ENCODE assay signal across 2 cellular contexts in the genomic region with DNA sequence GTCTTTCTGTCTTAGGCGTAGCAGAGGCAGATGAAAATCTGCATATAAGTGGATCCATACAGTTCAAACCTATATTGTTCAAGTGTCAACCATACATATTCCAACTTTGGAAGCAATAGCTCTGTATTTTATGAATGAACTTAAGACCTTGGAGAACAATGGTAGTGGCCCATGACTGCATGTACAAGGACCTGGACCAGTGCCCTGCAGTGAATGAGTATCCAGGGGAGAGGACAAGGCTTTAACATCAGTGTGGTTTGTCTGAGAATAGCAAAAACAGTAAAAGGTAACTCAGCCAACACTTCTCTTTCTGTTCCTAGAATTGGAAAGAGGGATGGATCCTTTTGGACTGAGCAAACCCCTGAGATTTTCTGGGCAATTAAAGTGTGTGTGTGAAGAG.
TF ChIP-seq lines count a peak whose summit lies in the region.

No MANE protein-coding gene starts in this region.

TF ChIP-seq in GM12878, 131 proteins besides CTCF, POLR2A, EP300 and RAD21 (continued from another document):
- TF ChIP-seq, protein P1, sequence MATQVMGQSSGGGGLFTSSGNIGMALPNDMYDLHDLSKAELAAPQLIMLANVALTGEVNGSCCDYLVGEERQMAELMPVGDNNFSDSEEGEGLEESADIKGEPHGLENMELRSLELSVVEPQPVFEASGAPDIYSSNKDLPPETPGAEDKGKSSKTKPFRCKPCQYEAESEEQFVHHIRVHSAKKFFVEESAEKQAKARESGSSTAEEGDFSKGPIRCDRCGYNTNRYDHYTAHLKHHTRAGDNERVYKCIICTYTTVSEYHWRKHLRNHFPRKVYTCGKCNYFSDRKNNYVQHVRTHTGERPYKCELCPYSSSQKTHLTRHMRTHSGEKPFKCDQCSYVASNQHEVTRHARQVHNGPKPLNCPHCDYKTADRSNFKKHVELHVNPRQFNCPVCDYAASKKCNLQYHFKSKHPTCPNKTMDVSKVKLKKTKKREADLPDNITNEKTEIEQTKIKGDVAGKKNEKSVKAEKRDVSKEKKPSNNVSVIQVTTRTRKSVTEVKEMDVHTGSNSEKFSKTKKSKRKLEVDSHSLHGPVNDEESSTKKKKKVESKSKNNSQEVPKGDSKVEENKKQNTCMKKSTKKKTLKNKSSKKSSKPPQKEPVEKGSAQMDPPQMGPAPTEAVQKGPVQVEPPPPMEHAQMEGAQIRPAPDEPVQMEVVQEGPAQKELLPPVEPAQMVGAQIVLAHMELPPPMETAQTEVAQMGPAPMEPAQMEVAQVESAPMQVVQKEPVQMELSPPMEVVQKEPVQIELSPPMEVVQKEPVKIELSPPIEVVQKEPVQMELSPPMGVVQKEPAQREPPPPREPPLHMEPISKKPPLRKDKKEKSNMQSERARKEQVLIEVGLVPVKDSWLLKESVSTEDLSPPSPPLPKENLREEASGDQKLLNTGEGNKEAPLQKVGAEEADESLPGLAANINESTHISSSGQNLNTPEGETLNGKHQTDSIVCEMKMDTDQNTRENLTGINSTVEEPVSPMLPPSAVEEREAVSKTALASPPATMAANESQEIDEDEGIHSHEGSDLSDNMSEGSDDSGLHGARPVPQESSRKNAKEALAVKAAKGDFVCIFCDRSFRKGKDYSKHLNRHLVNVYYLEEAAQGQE (IDR thresholded peaks at IDR 0.05; ENCODE audit: low read depth, low read length) = no peak
- TF ChIP-seq RELA (IDR thresholded peaks at IDR 0.05; ENCODE audit: borderline replicate concordance, partially characterized antibody) (no peak), SUPT20H (IDR thresholded peaks at IDR 0.05; ENCODE audit: borderline replicate concordance, control insufficient read depth, low read depth, low read length) (no peak), DPF2 (IDR thresholded peaks at IDR 0.05) (no peak), HCFC1 (IDR thresholded peaks at IDR 0.05; ENCODE audit: low read length) (no peak), FOXK2 (IDR thresholded peaks at IDR 0.05) (no peak)
- TF ChIP-seq, protein P2, sequence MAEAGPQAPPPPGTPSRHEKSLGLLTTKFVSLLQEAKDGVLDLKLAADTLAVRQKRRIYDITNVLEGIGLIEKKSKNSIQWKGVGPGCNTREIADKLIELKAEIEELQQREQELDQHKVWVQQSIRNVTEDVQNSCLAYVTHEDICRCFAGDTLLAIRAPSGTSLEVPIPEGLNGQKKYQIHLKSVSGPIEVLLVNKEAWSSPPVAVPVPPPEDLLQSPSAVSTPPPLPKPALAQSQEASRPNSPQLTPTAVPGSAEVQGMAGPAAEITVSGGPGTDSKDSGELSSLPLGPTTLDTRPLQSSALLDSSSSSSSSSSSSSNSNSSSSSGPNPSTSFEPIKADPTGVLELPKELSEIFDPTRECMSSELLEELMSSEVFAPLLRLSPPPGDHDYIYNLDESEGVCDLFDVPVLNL (IDR thresholded peaks at IDR 0.05; ENCODE audit: low read depth, low read length) = no peak

TF ChIP-seq in SK-N-SH treated with all-trans-retinoic acid at 6 μM for 48 hours, 23 proteins besides CTCF, POLR2A, EP300 and RAD21 (continued from another document):
- TF ChIP-seq, protein P3, sequence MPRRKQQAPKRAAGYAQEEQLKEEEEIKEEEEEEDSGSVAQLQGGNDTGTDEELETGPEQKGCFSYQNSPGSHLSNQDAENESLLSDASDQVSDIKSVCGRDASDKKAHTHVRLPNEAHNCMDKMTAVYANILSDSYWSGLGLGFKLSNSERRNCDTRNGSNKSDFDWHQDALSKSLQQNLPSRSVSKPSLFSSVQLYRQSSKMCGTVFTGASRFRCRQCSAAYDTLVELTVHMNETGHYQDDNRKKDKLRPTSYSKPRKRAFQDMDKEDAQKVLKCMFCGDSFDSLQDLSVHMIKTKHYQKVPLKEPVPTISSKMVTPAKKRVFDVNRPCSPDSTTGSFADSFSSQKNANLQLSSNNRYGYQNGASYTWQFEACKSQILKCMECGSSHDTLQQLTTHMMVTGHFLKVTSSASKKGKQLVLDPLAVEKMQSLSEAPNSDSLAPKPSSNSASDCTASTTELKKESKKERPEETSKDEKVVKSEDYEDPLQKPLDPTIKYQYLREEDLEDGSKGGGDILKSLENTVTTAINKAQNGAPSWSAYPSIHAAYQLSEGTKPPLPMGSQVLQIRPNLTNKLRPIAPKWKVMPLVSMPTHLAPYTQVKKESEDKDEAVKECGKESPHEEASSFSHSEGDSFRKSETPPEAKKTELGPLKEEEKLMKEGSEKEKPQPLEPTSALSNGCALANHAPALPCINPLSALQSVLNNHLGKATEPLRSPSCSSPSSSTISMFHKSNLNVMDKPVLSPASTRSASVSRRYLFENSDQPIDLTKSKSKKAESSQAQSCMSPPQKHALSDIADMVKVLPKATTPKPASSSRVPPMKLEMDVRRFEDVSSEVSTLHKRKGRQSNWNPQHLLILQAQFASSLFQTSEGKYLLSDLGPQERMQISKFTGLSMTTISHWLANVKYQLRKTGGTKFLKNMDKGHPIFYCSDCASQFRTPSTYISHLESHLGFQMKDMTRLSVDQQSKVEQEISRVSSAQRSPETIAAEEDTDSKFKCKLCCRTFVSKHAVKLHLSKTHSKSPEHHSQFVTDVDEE (CRISPR knock-in tag; IDR thresholded peaks at IDR 0.05) = no peak
- no peak for TF ChIP-seq TCF4 (CRISPR knock-in tag; IDR thresholded peaks at IDR 0.05; ENCODE audit: borderline replicate concordance)
- no peak for TF ChIP-seq ZFP30 (CRISPR knock-in tag; IDR thresholded peaks at IDR 0.05)
- no peak for TF ChIP-seq SNAI2 (CRISPR knock-in tag; IDR thresholded peaks at IDR 0.05)
- TF ChIP-seq ZC3H10 (CRISPR knock-in tag; IDR thresholded peaks at IDR 0.05) = no peak
- no peak for TF ChIP-seq TOX (CRISPR knock-in tag; IDR thresholded peaks at IDR 0.05; ENCODE audit: borderline replicate concordance)
- no peak for TF ChIP-seq ZNF70 (CRISPR knock-in tag; IDR thresholded peaks at IDR 0.05)
- no peak for TF ChIP-seq ZNF565 (CRISPR knock-in tag; conservative IDR thresholded peaks at IDR 0.05; ENCODE audit: low read depth)
- TF ChIP-seq ESRRG (CRISPR knock-in tag; IDR thresholded peaks at IDR 0.05) = no peak
- TF ChIP-seq PPARA (CRISPR knock-in tag; IDR thresholded peaks at IDR 0.05; ENCODE audit: borderline replicate concordance) = no peak
- no peak for TF ChIP-seq RARB (CRISPR knock-in tag; IDR thresholded peaks at IDR 0.05)
